ENCODE assay signal across 8 cellular contexts in the genomic region with DNA sequence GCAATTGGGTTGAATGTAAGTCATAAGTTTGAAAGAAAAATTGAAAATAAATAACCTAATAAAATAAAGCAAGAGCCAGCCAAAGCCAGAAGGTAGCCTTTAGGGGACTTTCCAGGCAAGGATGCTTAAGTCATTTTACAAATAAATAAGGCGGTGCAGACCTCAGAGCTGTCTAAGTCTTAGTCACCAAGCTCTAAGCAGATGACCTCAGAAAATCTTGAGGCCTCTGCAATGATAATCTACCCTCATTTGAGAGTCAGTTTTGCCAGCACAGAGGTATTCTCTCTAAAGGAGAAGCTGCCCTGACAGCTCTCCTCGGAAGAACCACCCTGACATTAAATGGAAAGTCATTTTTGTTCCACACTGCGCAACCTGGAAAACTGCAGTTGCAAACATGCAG.
DNase-seq lines count a peak whose midpoint lies in the region; ATAC-seq and TF ChIP-seq lines count a peak whose summit lies in the region.

No MANE protein-coding gene starts in this region.

- no peak overlapping the region for H3K4me3 Mint-ChIP-seq in activated naive CD8-positive, alpha-beta T cell treated with anti-CD3 and anti-CD28 coated beads, Interleukin-2, amount 10 ng/mL, durations not matched to agents 7 days and 5 days

- no peaks in the 10 kb centered on the region for H3K27me3 Mint-ChIP-seq in activated naive CD8-positive, alpha-beta T cell treated with anti-CD3 and anti-CD28 coated beads, Interleukin-2, amount 10 ng/mL, durations not matched to agents 7 days and 5 days

- CTCF ChIA-PET in BJ (lab: Yijun Ruan, JAX), result interaction anchor here (1.0 to 1.1 kb wide), 2 partner anchors 10 kb away, joined by 3 to 4 read pairs; no protein-coding TSS in a partner anchor

- POLR2A ChIA-PET in BJ (lab: Charles Lee), result no interaction called here
- POLR2A ChIA-PET in activated naive CD8-positive, alpha-beta T cell treated with anti-CD3 and anti-CD28 coated beads, Interleukin-2, amount 10 ng/mL, durations not matched to agents 7 days and 5 days (lab: Charles Lee), result interaction anchor here (1.5 kb wide), 1 partner anchor 40 kb away, joined by 3 read pairs; no protein-coding TSS in a partner anchor

- H3K36me3 Mint-ChIP-seq in activated naive CD8-positive, alpha-beta T cell treated with anti-CD3 and anti-CD28 coated beads, Interleukin-2, amount 10 ng/mL, durations not matched to agents 7 days and 5 days, result peaks cover 70% of the 10 kb centered on the region

- no peaks in the 10 kb centered on the region; the same call in none of the 2 replicates for H3K36me3 ChIP-seq in BJ (ENCODE audit: control insufficient read depth, insufficient read depth, low read length)

- peaks cover 61% of the 10 kb centered on the region for H3K4me1 Mint-ChIP-seq in activated naive CD8-positive, alpha-beta T cell treated with anti-CD3 and anti-CD28 coated beads, Interleukin-2, amount 10 ng/mL, durations not matched to agents 7 days and 5 days

- peaks cover 13% of the 10 kb centered on the region for H3K9me3 Mint-ChIP-seq in activated naive CD8-positive, alpha-beta T cell treated with anti-CD3 and anti-CD28 coated beads, Interleukin-2, amount 10 ng/mL, durations not matched to agents 7 days and 5 days

- peak overlapping the region; percentile 82 for H3K27ac Mint-ChIP-seq in activated naive CD8-positive, alpha-beta T cell treated with anti-CD3 and anti-CD28 coated beads, Interleukin-2, amount 10 ng/mL, durations not matched to agents 7 days and 5 days

- no peak for TF ChIP-seq CTCF in BJ (IDR thresholded peaks at IDR 0.05; ENCODE audit: insufficient read depth, low read depth, low read length)

- no peak overlapping the region for H3K4me3 ChIP-seq in BJ (ENCODE audit: low read depth, low read length)

- DNase-seq in BJ (ENCODE audit: low read depth), result peak; percentile 20
- no peak for DNase-seq in activated naive CD8-positive, alpha-beta T cell treated with anti-CD3 and anti-CD28 coated beads, Interleukin-2, amount 10 ng/mL, durations not matched to agents 7 days and 5 days
- no peak for DNase-seq in cortex of kidney (lab: John Stamatoyannopoulos, UW)
- no peak for DNase-seq in AML-193 (lab: John Stamatoyannopoulos, UW)
- no peak for DNase-seq in hippocampal formation (lab: John Stamatoyannopoulos, UW)
- no peak for DNase-seq in NCI-H1048 (lab: John Stamatoyannopoulos, UW)

- no peaks in the 10 kb centered on the region for H3K27me3 ChIP-seq in BJ (ENCODE audit: control insufficient read depth, insufficient read depth, low read length)

- ATAC-seq in GM19025 (IDR thresholded peaks at IDR 0.05; ENCODE audit: low read depth, unreplicated experiment) (peak; percentile 47), HG03060 (IDR thresholded peaks at IDR 0.05; ENCODE audit: low read depth, unreplicated experiment) (peak; percentile 26)
- no peak for ATAC-seq in activated naive CD8-positive, alpha-beta T cell treated with anti-CD3 and anti-CD28 coated beads, Interleukin-2, amount 10 ng/mL, durations not matched to agents 7 days and 5 days (ENCODE audit: low read depth)
